8 cellular contexts compared by ENCODE assay signal in genomic region chr10:102118867-102119266, GRCh38. TPM values are rescaled to one million over a fixed set of nuclear protein-coding genes. Genes with fewer than 3 reads are reported as not detected.
DNase-seq lines count a peak whose midpoint lies in the region; ATAC-seq lines count a peak whose summit lies in the region.

No MANE protein-coding gene starts in this region.

- no peaks in the 10 kb centered on the region for H3K9me3 Mint-ChIP-seq in activated naive CD4-positive, alpha-beta T cell treated with anti-CD3 and anti-CD28 coated beads, Interleukin-2, amount 10 ng/mL, durations not matched to agents 7 days and 5 days

- H3K4me3 Mint-ChIP-seq in activated naive CD4-positive, alpha-beta T cell treated with anti-CD3 and anti-CD28 coated beads, Interleukin-2, amount 10 ng/mL, durations not matched to agents 7 days and 5 days, result peak overlapping the region; percentile 80

- H3K36me3 Mint-ChIP-seq in activated naive CD4-positive, alpha-beta T cell treated with anti-CD3 and anti-CD28 coated beads, Interleukin-2, amount 10 ng/mL, durations not matched to agents 7 days and 5 days, result no peaks in the 10 kb centered on the region

- peak; percentile 39 for DNase-seq in activated naive CD4-positive, alpha-beta T cell treated with anti-CD3 and anti-CD28 coated beads, Interleukin-2, amount 10 ng/mL, durations not matched to agents 7 days and 5 days
- no peak for DNase-seq in activated naive CD4-positive, alpha-beta T cell treated with Interleukin-2 at 50 U/mL for 16 hours
- DNase-seq in UCSD-AML1 (lab: John Stamatoyannopoulos, UW; ENCODE audit: unreplicated experiment) (peak; percentile 58), fibroblast of gingiva (ENCODE audit: low read depth) (peak; percentile 36), neuronal stem cell (ENCODE audit: low spot score) (no peak), SW 1271 (lab: John Stamatoyannopoulos, UW) (no peak)

- H3K27me3 Mint-ChIP-seq in activated naive CD4-positive, alpha-beta T cell treated with anti-CD3 and anti-CD28 coated beads, Interleukin-2, amount 10 ng/mL, durations not matched to agents 7 days and 5 days, result no peaks in the 10 kb centered on the region

- CTCF ChIA-PET in activated naive CD4-positive, alpha-beta T cell treated with anti-CD3 and anti-CD28 coated beads, Interleukin-2, amount 10 ng/mL, durations not matched to agents 7 days and 5 days (lab: Charles Lee), result interaction anchor here (1.4 kb wide), 3 partner anchors 13 to 18 kb away, joined by 4 to 7 read pairs (median 5); partner anchors contain the start of gene PPRC1

- H2AFZ ChIP-seq in neuronal stem cell (ENCODE audit: low read length), result no peak overlapping the region

- H4K8ac ChIP-seq in neuronal stem cell (ENCODE audit: low read depth, low read length), result no peak overlapping the region

- ATAC-seq in HG03175 (IDR thresholded peaks at IDR 0.05; ENCODE audit: unreplicated experiment), result no peak
- no peak for ATAC-seq in GM21717 (IDR thresholded peaks at IDR 0.05; ENCODE audit: unreplicated experiment)

- H3K18ac ChIP-seq in neuronal stem cell (ENCODE audit: low read length), result no peak overlapping the region

- H3K4ac ChIP-seq in neuronal stem cell (ENCODE audit: low read length), result no peak overlapping the region

- no CpG with 5 or more reads among the region's 6 CpGs for WGBS in neuronal stem cell (ENCODE audit: extremely low coverage in 2 of 2, insufficient read length in 2 of 2, insufficient replicate concordance in 1 of 2), 2 donors

- no peak overlapping the region for H2BK15ac ChIP-seq in neuronal stem cell (ENCODE audit: low read length)

- peak overlapping the region; percentile 44 for H3K27ac ChIP-seq in neuronal stem cell (replicated peaks; ENCODE audit: low read length)

- H3K4me1 ChIP-seq in neuronal stem cell (ENCODE audit: control insufficient read depth in 2 of 2, insufficient read depth in 1 of 2, low read depth in 1 of 2, low read length in 2 of 2), result peaks cover 45 to 54% of the 10 kb centered on the region in 2 donors

- H3K27me3 ChIP-seq in neuronal stem cell (ENCODE audit: control insufficient read depth in 3 of 3, insufficient read depth in 3 of 3, low read depth in 1 of 3, low read length in 3 of 3), result no peaks in the 10 kb centered on the region

- no peak overlapping the region for H3K14ac ChIP-seq in neuronal stem cell (ENCODE audit: low read length)

- peaks cover 0 to under 1% of the 10 kb centered on the region in 2 donors for H3K36me3 ChIP-seq in neuronal stem cell (replicated peaks in 1 of 2; ENCODE audit: control insufficient read depth in 2 of 2, insufficient read depth in 2 of 2, low read length in 2 of 2)

- H3K79me1 ChIP-seq in neuronal stem cell (ENCODE audit: low read depth, low read length), result peaks cover 6% of the 10 kb centered on the region

- H3K9ac ChIP-seq in neuronal stem cell (ENCODE audit: low read depth, low read length, poor library complexity), result peak overlapping the region; percentile 52

- no peak overlapping the region for H2BK5ac ChIP-seq in neuronal stem cell (ENCODE audit: low read length)

- no peak overlapping the region for H3K23ac ChIP-seq in neuronal stem cell (ENCODE audit: low read depth, low read length, poor library complexity)

- peaks cover 59% of the 10 kb centered on the region for H3K4me1 Mint-ChIP-seq in activated naive CD4-positive, alpha-beta T cell treated with anti-CD3 and anti-CD28 coated beads, Interleukin-2, amount 10 ng/mL, durations not matched to agents 7 days and 5 days

- no peak overlapping the region for H2BK120ac ChIP-seq in neuronal stem cell (ENCODE audit: low read depth, low read length)

- peak overlapping the region; percentile 49 for H3K4me2 ChIP-seq in neuronal stem cell (ENCODE audit: insufficient read depth, low read length, poor library complexity, severe bottlenecking)

- H2BK12ac ChIP-seq in neuronal stem cell (ENCODE audit: low read length), result no peak overlapping the region

- no peaks in the 10 kb centered on the region for H3K9me3 ChIP-seq in neuronal stem cell (replicated peaks in 1 of 2; ENCODE audit: control insufficient read depth in 2 of 2, insufficient read depth in 1 of 2, low read depth in 1 of 2, low read length in 2 of 2)

- peak overlapping the region; percentile 94 for H3K27ac Mint-ChIP-seq in activated naive CD4-positive, alpha-beta T cell treated with anti-CD3 and anti-CD28 coated beads, Interleukin-2, amount 10 ng/mL, durations not matched to agents 7 days and 5 days

- peak overlapping the region in 1 of 2 donors; percentile 86 for H3K4me3 ChIP-seq in neuronal stem cell (ENCODE audit: low read length in 2 of 2)

- H2AK5ac ChIP-seq in neuronal stem cell (ENCODE audit: low read depth, low read length), result peak overlapping the region; percentile 6

- H4K91ac ChIP-seq in neuronal stem cell (ENCODE audit: low read depth, low read length, poor library complexity), result no peak overlapping the region

RNA-seq across cellular contexts. Expression of gene LDB1, which starts 1.3 kb away (rescaled TPM):
- 88.5 TPM for polyA plus RNA-seq in neuronal stem cell (2013, experiment 1 of 2)
- polyA plus RNA-seq in neuronal stem cell (2013, experiment 2 of 2), result 86.1 TPM

RNA-seq across cellular contexts. Expression of gene PPRC1, which starts 14.0 kb away (rescaled TPM):
- 19.0 TPM for polyA plus RNA-seq in neuronal stem cell (2013, experiment 1 of 2)
- polyA plus RNA-seq in neuronal stem cell (2013, experiment 2 of 2), result 19.9 TPM

RNA-seq across cellular contexts. Expression of gene NOLC1, which starts 33.3 kb away (rescaled TPM):
- polyA plus RNA-seq in neuronal stem cell (2013, experiment 1 of 2), result 80.8 TPM
- 80.1 TPM for polyA plus RNA-seq in neuronal stem cell (2013, experiment 2 of 2)

RNA-seq across cellular contexts. Expression of gene HPS6, which starts 53.7 kb away (rescaled TPM):
- polyA plus RNA-seq in neuronal stem cell (2013, experiment 1 of 2), result 6.3 TPM
- polyA plus RNA-seq in neuronal stem cell (2013, experiment 2 of 2), result 6.3 TPM

Comparison
In these comparisons a context has a peak if more than half of its experiments do, and no peak if none do; other contexts are left out.
1. DNase-seq: peak in activated naive CD4-positive, alpha-beta T cell treated with anti-CD3 and anti-CD28 coated beads, Interleukin-2, amount 10 ng/mL, durations not matched to agents 7 days and 5 days (single experiment), UCSD-AML1 (single experiment) and fibroblast of gingiva (single experiment); none in activated naive CD4-positive, alpha-beta T cell treated with Interleukin-2 at 50 U/mL for 16 hours (single experiment), neuronal stem cell (single experiment) and SW 1271 (0 of 2).